In genomic region chr14:104190396-104191000, GRCh38 we compare ENCODE assay signal across 29 cellular contexts. TPM values are rescaled to one million over a fixed set of nuclear protein-coding genes. Genes with fewer than 3 reads are reported as not detected.
"Had no signal": no experiment of that assay in that cellular context is flagged by ENCODE, and none has a peak within 500 bp of the region (broad histone marks: within the 10 kb centered on the region; RNA-seq: fewer than 3 reads in every experiment).

No MANE protein-coding gene starts in this region.

- H2AFZ ChIP-seq: neural progenitor cell, parathyroid adenoma had no signal

- DNase-seq: naive thymus-derived CD4-positive, alpha-beta T cell; natural killer cell; nucleus accumbens; ovary; psoas muscle; right lobe of liver; spleen; stimulated activated CD4-positive, alpha-beta T cell treated with anti-CD3 and anti-CD28 coated beads, Interleukin-12 subunit alpha, Interleukin-12 subunit beta, amount 100 ng/mL, for 4 hours; stimulated activated CD4-positive, alpha-beta T cell treated with anti-CD3 and anti-CD28 coated beads, Interleukin-1b, Interleukin-23, amount 100 ng/mL, for 48 hours; stimulated activated CD4-positive, alpha-beta T cell treated with anti-CD3 and anti-CD28 coated beads, Interleukin-4, amount 100 ng/mL, for 1 hour; stimulated activated CD4-positive, alpha-beta T cell treated with anti-CD3 and anti-CD28 coated beads, Interleukin-4, amount 100 ng/mL, for 4 hours; stimulated activated CD8-positive, alpha-beta memory T cell treated with anti-CD3 and anti-CD28 coated beads, Interleukin-4, amount 100 ng/mL, for 48 hours; stimulated activated naive CD4-positive, alpha-beta T cell; stimulated activated naive CD8-positive, alpha-beta T cell treated with anti-CD3 and anti-CD28 coated beads, Interleukin-15, amount 100 ng/mL, for 72 hours; stimulated activated naive CD8-positive, alpha-beta T cell treated with anti-CD3 and anti-CD28 coated beads, Interleukin-15, Interleukin-2, amounts not matched to agents 100 U/mL and 50 U/mL, for 24 hours; substantia nigra; testis; tibial artery; transverse colon; upper lobe of right lung; uterus had no signal

- H3K4me2 ChIP-seq: neural progenitor cell, smooth muscle cell had no signal

- H3K27me3 ChIP-seq: neural progenitor cell, neutrophil, ovary, right lobe of liver, testis, transverse colon, upper lobe of right lung, uterus had no signal

- ATAC-seq: naive thymus-derived CD4-positive, alpha-beta T cell; psoas muscle; right cardiac atrium; stimulated activated memory B cell treated with anti-CD40 and anti-IgM and Interleukin-4, amounts not matched to agents 10 μg/mL and 1 μg/mL and 100 μg/mL, for 72 hours; stimulated activated naive CD8-positive, alpha-beta T cell treated with anti-CD3 and anti-CD28 coated beads, Interleukin-15, amount 100 ng/mL, for 72 hours; stimulated activated naive CD8-positive, alpha-beta T cell treated with anti-CD3 and anti-CD28 coated beads, Interleukin-15, Interleukin-2, amounts not matched to agents 100 U/mL and 50 U/mL, for 24 hours; upper lobe of right lung had no signal

- H3K27ac ChIP-seq: neural progenitor cell, neutrophil, ovary, parathyroid adenoma, psoas muscle, right lobe of liver, skin epidermis, spleen, suprapubic skin, testis, tibial artery, transverse colon, upper lobe of right lung, uterus had no signal

- H3K4me3 ChIP-seq: neural progenitor cell, ovary, psoas muscle, right lobe of liver, skin epidermis, smooth muscle cell, spleen, suprapubic skin, testis, tibial artery, transverse colon, upper lobe of right lung, uterus had no signal

- H3K4me1 ChIP-seq: parathyroid adenoma, psoas muscle, right lobe of liver, spleen, testis, tibial artery, upper lobe of right lung, uterus had no signal

- H3K9ac ChIP-seq: neural progenitor cell, parathyroid adenoma had no signal

- H3K9me3 ChIP-seq: neutrophil, ovary, psoas muscle, right lobe of liver, spleen, suprapubic skin, testis, tibial artery, transverse colon, upper lobe of right lung, uterus had no signal

- H3K36me3 ChIP-seq: neural progenitor cell, neutrophil, ovary, right lobe of liver, spleen, suprapubic skin, tibial artery, transverse colon, upper lobe of right lung, uterus had no signal

RNA-seq across cellular contexts. Expression of gene KIF26A, which starts 52.1 kb away (rescaled TPM):
- total RNA-seq: natural killer cell had no signal
- polyA plus RNA-seq: naive thymus-derived CD4-positive, alpha-beta T cell had no signal
